Comparison of ENCODE assay signal across 21 cellular contexts in the genomic region with DNA sequence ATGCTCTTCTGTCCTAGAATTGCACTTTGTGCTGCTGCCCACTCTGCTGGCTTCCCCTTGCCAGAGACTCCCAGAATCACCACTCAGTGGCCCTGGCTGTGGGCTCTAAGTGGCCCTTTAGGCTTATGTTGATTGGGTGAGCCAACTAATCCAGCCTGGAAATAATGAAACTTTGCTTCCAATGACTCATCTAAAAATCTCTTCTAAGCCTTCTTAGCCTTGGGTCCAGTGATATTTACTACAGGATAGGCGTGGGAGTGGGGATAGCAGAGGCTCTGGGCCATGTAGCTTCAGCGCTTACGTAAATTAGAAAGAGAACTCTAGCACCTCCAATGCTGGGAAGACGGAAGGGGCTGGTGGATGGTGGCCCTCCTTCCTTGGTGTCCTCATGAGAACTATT.
"Had no signal": no experiment of that assay in that cellular context is flagged by ENCODE, and none has a peak within 500 bp of the region (broad histone marks: within the 10 kb centered on the region; RNA-seq: fewer than 3 reads in every experiment).

No MANE protein-coding gene starts in this region.

- H3K36me3 ChIP-seq: gastrocnemius medialis, left lung, neural progenitor cell, right atrium auricular region, stomach, tibial artery had no signal

- H3K27ac ChIP-seq: coronary artery, gastrocnemius medialis, left lung, neural progenitor cell, parathyroid adenoma, right atrium auricular region, stomach, testis, tibial artery had no signal

- H3K9me3 ChIP-seq: gastrocnemius medialis, left lung, right atrium auricular region, stomach, testis, tibial artery had no signal

- H3K4me1 ChIP-seq: gastrocnemius medialis, left lung, neural progenitor cell, parathyroid adenoma, right atrium auricular region, testis, tibial artery had no signal

- H3K4me3 ChIP-seq: coronary artery, gastrocnemius medialis, left lung, neural progenitor cell, right atrium auricular region, stomach, testis, tibial artery had no signal

- DNase-seq: dermis blood vessel endothelial cell; foreskin fibroblast; gastrocnemius medialis; head of caudate nucleus; left cardiac atrium; left lung; mesenchymal stem cell; midbrain; naive thymus-derived CD4-positive, alpha-beta T cell; stimulated activated CD4-positive, alpha-beta T cell treated with anti-CD3 and anti-CD28 coated beads, Interleukin-2, amount 100 ng/mL, for 24 hours; stimulated activated CD4-positive, alpha-beta T cell treated with anti-CD3 and anti-CD28 coated beads, Interleukin-4, amount 100 ng/mL, for 24 hours; stimulated activated naive CD4-positive, alpha-beta T cell treated with Interleukin-2 at 50 U/mL for 16 hours; stomach; testis; tibial artery had no signal

- H3K27me3 ChIP-seq: gastrocnemius medialis, neural progenitor cell, right atrium auricular region, testis had no signal

- ATAC-seq: gastrocnemius medialis; left cardiac atrium; left lung; naive thymus-derived CD4-positive, alpha-beta T cell; sciatic nerve; stimulated activated effector memory CD8-positive, alpha-beta T cell treated with anti-CD3 and anti-CD28 coated beads, Interleukin-12 subunit alpha, Interleukin-12 subunit beta, amount 100 ng/mL, for 72 hours had no signal
